Comparison of ENCODE assay signal across 1 cellular context in the genomic region with DNA sequence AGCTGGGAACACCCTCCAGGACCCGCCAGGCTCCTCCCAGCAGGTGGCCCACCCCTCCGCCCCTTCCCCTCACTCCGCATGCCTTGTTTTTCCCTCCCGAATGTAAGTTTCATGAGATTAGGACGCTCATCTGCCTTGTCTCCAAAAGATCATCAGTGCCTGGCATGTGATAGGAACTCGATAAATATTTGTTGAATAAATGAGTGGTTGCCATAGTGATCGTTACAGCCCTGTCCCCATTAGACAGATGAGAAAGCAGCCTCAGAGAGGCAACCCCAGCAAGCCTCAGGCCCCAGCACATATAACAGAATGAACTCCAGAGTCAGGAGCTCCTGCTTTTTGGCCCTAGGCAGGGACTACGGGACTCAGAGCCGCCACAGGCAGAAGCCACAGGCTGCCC.
TF ChIP-seq lines count a peak whose summit lies in the region.

No MANE protein-coding gene starts in this region.

TF ChIP-seq in GM23338, 12 proteins besides CTCF, POLR2A, EP300 and RAD21 (continued from another document):
- no peak for TF ChIP-seq ETS1 (IDR thresholded peaks at IDR 0.05)
- no peak for TF ChIP-seq ZNF331 (CRISPR knock-in tag; IDR thresholded peaks at IDR 0.05; ENCODE audit: low read depth)
- no peak for TF ChIP-seq NANOG (IDR thresholded peaks at IDR 0.05; ENCODE audit: borderline replicate concordance)
- no peak for TF ChIP-seq POLR2AphosphoS5 (IDR thresholded peaks at IDR 0.05; ENCODE audit: low read depth)
- TF ChIP-seq REST (IDR thresholded peaks at IDR 0.05; ENCODE audit: unreplicated experiment) = no peak
- TF ChIP-seq, protein P1, sequence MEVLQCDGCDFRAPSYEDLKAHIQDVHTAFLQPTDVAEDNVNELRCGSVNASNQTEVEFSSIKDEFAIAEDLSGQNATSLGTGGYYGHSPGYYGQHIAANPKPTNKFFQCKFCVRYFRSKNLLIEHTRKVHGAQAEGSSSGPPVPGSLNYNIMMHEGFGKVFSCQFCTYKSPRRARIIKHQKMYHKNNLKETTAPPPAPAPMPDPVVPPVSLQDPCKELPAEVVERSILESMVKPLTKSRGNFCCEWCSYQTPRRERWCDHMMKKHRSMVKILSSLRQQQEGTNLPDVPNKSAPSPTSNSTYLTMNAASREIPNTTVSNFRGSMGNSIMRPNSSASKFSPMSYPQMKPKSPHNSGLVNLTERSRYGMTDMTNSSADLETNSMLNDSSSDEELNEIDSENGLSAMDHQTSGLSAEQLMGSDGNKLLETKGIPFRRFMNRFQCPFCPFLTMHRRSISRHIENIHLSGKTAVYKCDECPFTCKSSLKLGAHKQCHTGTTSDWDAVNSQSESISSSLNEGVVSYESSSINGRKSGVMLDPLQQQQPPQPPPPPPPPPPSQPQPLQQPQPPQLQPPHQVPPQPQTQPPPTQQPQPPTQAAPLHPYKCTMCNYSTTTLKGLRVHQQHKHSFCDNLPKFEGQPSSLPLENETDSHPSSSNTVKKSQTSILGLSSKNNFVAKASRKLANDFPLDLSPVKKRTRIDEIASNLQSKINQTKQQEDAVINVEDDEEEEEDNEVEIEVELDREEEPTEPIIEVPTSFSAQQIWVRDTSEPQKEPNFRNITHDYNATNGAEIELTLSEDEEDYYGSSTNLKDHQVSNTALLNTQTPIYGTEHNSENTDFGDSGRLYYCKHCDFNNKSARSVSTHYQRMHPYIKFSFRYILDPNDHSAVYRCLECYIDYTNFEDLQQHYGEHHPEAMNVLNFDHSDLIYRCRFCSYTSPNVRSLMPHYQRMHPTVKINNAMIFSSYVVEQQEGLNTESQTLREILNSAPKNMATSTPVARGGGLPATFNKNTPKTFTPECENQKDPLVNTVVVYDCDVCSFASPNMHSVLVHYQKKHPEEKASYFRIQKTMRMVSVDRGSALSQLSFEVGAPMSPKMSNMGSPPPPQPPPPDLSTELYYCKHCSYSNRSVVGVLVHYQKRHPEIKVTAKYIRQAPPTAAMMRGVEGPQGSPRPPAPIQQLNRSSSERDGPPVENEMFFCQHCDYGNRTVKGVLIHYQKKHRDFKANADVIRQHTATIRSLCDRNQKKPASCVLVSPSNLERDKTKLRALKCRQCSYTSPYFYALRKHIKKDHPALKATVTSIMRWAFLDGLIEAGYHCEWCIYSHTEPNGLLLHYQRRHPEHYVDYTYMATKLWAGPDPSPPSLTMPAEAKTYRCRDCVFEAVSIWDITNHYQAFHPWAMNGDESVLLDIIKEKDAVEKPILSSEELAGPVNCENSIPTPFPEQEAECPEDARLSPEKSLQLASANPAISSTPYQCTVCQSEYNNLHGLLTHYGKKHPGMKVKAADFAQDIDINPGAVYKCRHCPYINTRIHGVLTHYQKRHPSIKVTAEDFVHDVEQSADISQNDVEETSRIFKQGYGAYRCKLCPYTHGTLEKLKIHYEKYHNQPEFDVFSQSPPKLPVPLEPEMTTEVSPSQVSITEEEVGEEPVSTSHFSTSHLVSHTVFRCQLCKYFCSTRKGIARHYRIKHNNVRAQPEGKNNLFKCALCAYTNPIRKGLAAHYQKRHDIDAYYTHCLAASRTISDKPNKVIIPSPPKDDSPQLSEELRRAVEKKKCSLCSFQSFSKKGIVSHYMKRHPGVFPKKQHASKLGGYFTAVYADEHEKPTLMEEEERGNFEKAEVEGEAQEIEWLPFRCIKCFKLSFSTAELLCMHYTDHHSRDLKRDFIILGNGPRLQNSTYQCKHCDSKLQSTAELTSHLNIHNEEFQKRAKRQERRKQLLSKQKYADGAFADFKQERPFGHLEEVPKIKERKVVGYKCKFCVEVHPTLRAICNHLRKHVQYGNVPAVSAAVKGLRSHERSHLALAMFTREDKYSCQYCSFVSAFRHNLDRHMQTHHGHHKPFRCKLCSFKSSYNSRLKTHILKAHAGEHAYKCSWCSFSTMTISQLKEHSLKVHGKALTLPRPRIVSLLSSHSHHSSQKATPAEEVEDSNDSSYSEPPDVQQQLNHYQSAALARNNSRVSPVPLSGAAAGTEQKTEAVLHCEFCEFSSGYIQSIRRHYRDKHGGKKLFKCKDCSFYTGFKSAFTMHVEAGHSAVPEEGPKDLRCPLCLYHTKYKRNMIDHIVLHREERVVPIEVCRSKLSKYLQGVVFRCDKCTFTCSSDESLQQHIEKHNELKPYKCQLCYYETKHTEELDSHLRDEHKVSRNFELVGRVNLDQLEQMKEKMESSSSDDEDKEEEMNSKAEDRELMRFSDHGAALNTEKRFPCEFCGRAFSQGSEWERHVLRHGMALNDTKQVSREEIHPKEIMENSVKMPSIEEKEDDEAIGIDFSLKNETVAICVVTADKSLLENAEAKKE (CRISPR knock-in tag; IDR thresholded peaks at IDR 0.05) = no peak
- no peak for TF ChIP-seq EZH2 (IDR thresholded peaks at IDR 0.05; ENCODE audit: low read depth, unreplicated experiment)
- no peak for TF ChIP-seq JUNB (IDR thresholded peaks at IDR 0.05; ENCODE audit: unreplicated experiment)
- TF ChIP-seq ZNF114 (CRISPR knock-in tag; IDR thresholded peaks at IDR 0.05) = no peak
- no peak for TF ChIP-seq STAT1 (IDR thresholded peaks at IDR 0.05; ENCODE audit: unreplicated experiment)
TF ChIP-seq in GM23338: peak in this region for 0.
